7 cellular contexts compared by ENCODE assay signal in the genomic region with DNA sequence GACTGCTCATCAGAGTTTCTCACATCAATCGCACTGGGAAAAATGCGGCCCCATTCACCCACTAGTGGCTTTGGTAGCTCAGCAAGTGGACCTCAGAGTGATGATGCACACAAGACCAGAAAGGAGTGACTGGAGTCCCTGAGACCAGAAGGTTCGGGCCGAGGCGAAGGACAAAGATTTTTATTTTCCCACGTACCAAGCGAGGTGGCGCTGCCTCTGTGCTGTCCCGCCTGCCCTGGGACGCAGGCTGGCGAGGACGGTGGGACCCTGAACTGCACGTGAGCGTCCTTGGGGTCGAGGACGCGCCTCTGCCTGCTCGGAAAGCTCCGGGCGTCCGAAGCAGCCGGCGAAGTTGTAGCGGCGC. TPM values are rescaled to one million over a fixed set of nuclear protein-coding genes. Genes with fewer than 3 reads are reported as not detected.
A peak's percentile ranks its signal among the peaks of the same experiment; 100 is the strongest.
DNase-seq lines count a peak whose midpoint lies in the region; ATAC-seq, FAIRE-seq and TF ChIP-seq lines count a peak whose summit lies in the region.
"Not testable (repeated sequence)": the region's sequence is repeated elsewhere in the genome, so short reads cannot be mapped to it uniquely, and the experiment has no call there.

No MANE protein-coding gene starts in this region.

- peak overlapping the region; percentile 99 for H3K4me3 Mint-ChIP-seq in GM23338
- H3K4me3 Mint-ChIP-seq in T-helper 2 cell treated with Interferon-gamma antibody and Interleukin-4, amounts not matched to agents 5 μg/mL and 100 μg/mL, for 36 hours, result peak overlapping the region; percentile 96

- H3K9me3 Mint-ChIP-seq in GM23338; T-helper 2 cell treated with Interferon-gamma antibody and Interleukin-4, amounts not matched to agents 5 μg/mL and 100 μg/mL, for 36 hours: not testable (repeated sequence)

- peak overlapping the region; percentile 97 for H3K4me2 ChIP-seq in GM23338

- H3K27ac ChIP-seq in GM23338 (ENCODE audit: low read depth), result not testable (repeated sequence)

- not testable (repeated sequence) for H3K9me3 ChIP-seq in iPS-15b (ENCODE audit: control insufficient read depth, insufficient read depth, low read length)

- H3K4me3 ChIP-seq in GM23338 (peak overlapping the region; percentile 93), bronchial epithelial cell (ENCODE audit: low read depth, low read length) (peak overlapping the region; percentile 65), iPS-15b (ENCODE audit: low read depth, low read length) (peak overlapping the region; percentile 75)

- peaks cover 87% of the 10 kb centered on the region for H3K79me2 ChIP-seq in GM23338 (replicated peaks; ENCODE audit: insufficient read depth)

- not testable (repeated sequence) for H3K4me1 ChIP-seq in GM23338 (ENCODE audit: insufficient read depth); iPS-15b (ENCODE audit: control insufficient read depth, insufficient read depth, low read length)

- not testable (repeated sequence) for H3K36me3 Mint-ChIP-seq in GM23338 (ENCODE audit: low read depth)
- H3K36me3 Mint-ChIP-seq in T-helper 2 cell treated with Interferon-gamma antibody and Interleukin-4, amounts not matched to agents 5 μg/mL and 100 μg/mL, for 36 hours (ENCODE audit: low read depth), result peaks cover 18% of the 10 kb centered on the region

- H4K20me1 ChIP-seq in GM23338 (replicated peaks; ENCODE audit: insufficient read depth), result not testable (repeated sequence)

- H3K27me3 ChIP-seq in GM23338 (ENCODE audit: insufficient read depth); bronchial epithelial cell (ENCODE audit: control insufficient read depth, insufficient read depth, low read length); iPS-15b (ENCODE audit: control insufficient read depth, insufficient read depth, low read length): not testable (repeated sequence)

- H2AFZ ChIP-seq in GM23338, result not testable (repeated sequence)

- DNase-seq in GM23338 (ENCODE audit: low spot score), result peak; percentile 2
- not testable (repeated sequence) for DNase-seq in T-helper 2 cell treated with Interferon-gamma antibody and Interleukin-4, amounts not matched to agents 5 μg/mL and 100 μg/mL, for 36 hours (ENCODE audit: low spot score); omental fat pad (ENCODE audit: low spot score)
- DNase-seq in bronchial epithelial cell (ENCODE audit: low read depth), result peak; percentile 2

- not testable (repeated sequence) for FAIRE-seq in bronchial epithelial cell (lab: Jason Lieb, UNC)

- peak overlapping the region; percentile 98 for H3K27ac Mint-ChIP-seq in GM23338
- H3K27ac Mint-ChIP-seq in T-helper 2 cell treated with Interferon-gamma antibody and Interleukin-4, amounts not matched to agents 5 μg/mL and 100 μg/mL, for 36 hours, result peak overlapping the region; percentile 83

- not testable (repeated sequence) for H3K9ac ChIP-seq in iPS-15b (ENCODE audit: low read depth, low read length)

- H3K27me3 Mint-ChIP-seq in GM23338 (ENCODE audit: insufficient read depth, low read depth, poor library complexity); T-helper 2 cell treated with Interferon-gamma antibody and Interleukin-4, amounts not matched to agents 5 μg/mL and 100 μg/mL, for 36 hours (ENCODE audit: low read depth): not testable (repeated sequence)

- H3K9me2 ChIP-seq in GM23338 (ENCODE audit: insufficient read depth), result not testable (repeated sequence)

- ATAC-seq in GM18499 (IDR thresholded peaks at IDR 0.05; ENCODE audit: insufficient read depth, unreplicated experiment) (peak; percentile 14), GM23338 (peak; percentile 73), HG03469 (IDR thresholded peaks at IDR 0.05; ENCODE audit: unreplicated experiment) (peak; percentile 27), omental fat pad (ENCODE audit: low FRiP score) (peak; percentile 2)

- H3K36me3 ChIP-seq in GM23338 (ENCODE audit: insufficient read depth); bronchial epithelial cell (ENCODE audit: control insufficient read depth, insufficient read depth, low read length); iPS-15b (ENCODE audit: control insufficient read depth, insufficient read depth, low read length): not testable (repeated sequence)

- TF ChIP-seq CTCF in GM23338 (conservative IDR thresholded peaks at IDR 0.05; ENCODE audit: low read depth in 2 of 2), result peak in 1 of 2 experiments; percentile 19; a peak in 1 of 4 replicates
- not testable (repeated sequence) for TF ChIP-seq CTCF in bronchial epithelial cell (IDR thresholded peaks at IDR 0.05; ENCODE audit: insufficient read depth, low read length, severe bottlenecking); omental fat pad (IDR thresholded peaks at IDR 0.05)

- H3K4me1 Mint-ChIP-seq in GM23338, result peaks cover 15% of the 10 kb centered on the region
- H3K4me1 Mint-ChIP-seq in T-helper 2 cell treated with Interferon-gamma antibody and Interleukin-4, amounts not matched to agents 5 μg/mL and 100 μg/mL, for 36 hours (ENCODE audit: low read depth), result peaks cover 17% of the 10 kb centered on the region

- H3F3A ChIP-seq in GM23338 (replicated peaks; ENCODE audit: low read depth), result not testable (repeated sequence)

RNA-seq across cellular contexts. Expression of gene TIMM23, which starts 0.6 kb away (rescaled TPM):
- total RNA-seq in GM23338 (2014; rRNA removed; shearing (Covaris generic)), result 110 and 120 TPM in 2 replicates
- 199 and 218 TPM in 2 replicates for polyA plus RNA-seq in GM23338 (2016; fragmentation: Nextera tagmentation; extraction: Ambion mirVana)
- total RNA-seq in bronchial epithelial cell (86.4 and 114 TPM in 2 replicates), omental fat pad (10 to 100 TPM; 42.1 to 89.0 (median 68.6) TPM)

RNA-seq across cellular contexts. Expression of gene NCOA4, which starts 58.7 kb away (rescaled TPM):
- total RNA-seq in GM23338 (2014; rRNA removed; shearing (Covaris generic)), result 76.9 and 79.8 TPM in 2 replicates
- 24.0 and 24.9 TPM in 2 replicates for polyA plus RNA-seq in GM23338 (2016; fragmentation: Nextera tagmentation; extraction: Ambion mirVana)
- total RNA-seq in bronchial epithelial cell (150 and 169 TPM in 2 replicates), omental fat pad (100 to 1,000 TPM; 145 to 161 (median 154) TPM)

Comparison
In these comparisons a context has a peak if more than half of its experiments do, and no peak if none do; other contexts are left out.
1. ATAC-seq: peak in every context shown above with its lines; median percentile 73 in GM23338; 27 in HG03469; 14 in GM18499; 2 in omental fat pad.